ENCODE assay signal across 1 cellular context in the genomic region with DNA sequence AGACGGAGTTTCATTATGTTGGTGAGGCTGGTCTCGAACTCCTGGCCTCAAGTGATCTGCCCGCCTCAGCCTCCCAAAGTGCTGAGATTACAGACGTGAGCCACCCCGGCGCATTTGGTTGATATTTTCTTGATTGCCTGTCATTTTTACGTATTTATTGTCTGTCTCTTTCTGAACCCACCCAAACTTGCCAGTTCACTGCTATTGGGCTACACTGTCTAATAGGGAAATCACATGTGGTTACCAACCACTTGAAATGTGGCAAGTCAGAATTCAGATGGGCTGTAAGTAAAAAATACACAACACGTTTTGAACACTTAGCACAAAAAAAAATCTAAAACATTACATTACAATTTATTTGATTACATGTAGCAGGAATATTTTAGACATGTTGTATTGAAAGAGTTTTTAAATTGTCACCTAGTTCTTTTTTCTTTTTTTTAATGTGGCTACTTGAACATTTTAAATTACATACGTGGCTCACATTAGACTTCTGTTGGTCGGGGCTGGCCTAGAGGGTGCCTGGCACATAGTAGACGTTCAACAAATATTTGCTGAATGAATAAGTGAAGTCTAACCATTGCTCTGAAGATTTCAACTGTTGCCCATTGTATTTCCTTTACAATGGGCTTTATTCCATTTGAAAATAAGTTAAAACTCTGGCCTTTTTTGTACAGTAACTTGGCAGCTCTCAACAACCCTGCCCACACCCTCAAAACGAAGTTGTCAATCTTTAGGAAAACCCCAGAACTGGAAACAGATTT.
A peak's percentile ranks its signal among the peaks of the same experiment; 100 is the strongest.
TF ChIP-seq lines count a peak whose summit lies in the region.

No MANE protein-coding gene starts in this region.

TF ChIP-seq in HepG2, 621 proteins besides CTCF, POLR2A, EP300 and RAD21:
- TF ChIP-seq, protein P1, sequence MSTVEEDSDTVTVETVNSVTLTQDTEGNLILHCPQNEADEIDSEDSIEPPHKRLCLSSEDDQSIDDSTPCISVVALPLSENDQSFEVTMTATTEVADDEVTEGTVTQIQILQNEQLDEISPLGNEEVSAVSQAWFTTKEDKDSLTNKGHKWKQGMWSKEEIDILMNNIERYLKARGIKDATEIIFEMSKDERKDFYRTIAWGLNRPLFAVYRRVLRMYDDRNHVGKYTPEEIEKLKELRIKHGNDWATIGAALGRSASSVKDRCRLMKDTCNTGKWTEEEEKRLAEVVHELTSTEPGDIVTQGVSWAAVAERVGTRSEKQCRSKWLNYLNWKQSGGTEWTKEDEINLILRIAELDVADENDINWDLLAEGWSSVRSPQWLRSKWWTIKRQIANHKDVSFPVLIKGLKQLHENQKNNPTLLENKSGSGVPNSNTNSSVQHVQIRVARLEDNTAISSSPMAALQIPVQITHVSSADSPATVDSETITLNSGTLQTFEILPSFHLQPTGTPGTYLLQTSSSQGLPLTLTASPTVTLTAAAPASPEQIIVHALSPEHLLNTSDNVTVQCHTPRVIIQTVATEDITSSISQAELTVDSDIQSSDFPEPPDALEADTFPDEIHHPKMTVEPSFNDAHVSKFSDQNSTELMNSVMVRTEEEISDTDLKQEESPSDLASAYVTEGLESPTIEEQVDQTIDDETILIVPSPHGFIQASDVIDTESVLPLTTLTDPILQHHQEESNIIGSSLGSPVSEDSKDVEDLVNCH (CRISPR knock-in tag; IDR thresholded peaks at IDR 0.05), result no peak
- TF ChIP-seq KDM3A (CRISPR knock-in tag; IDR thresholded peaks at IDR 0.05; ENCODE audit: low read depth) (no peak), ZNF24 (IDR thresholded peaks at IDR 0.05) (0 out of 2 replicates have a peak, but pooled peaks have one; percentile 57), ZFP36L1 (CRISPR knock-in tag; IDR thresholded peaks at IDR 0.05) (no peak), KAT8 (CRISPR knock-in tag; IDR thresholded peaks at IDR 0.05) (no peak), SAP130 (CRISPR knock-in tag; IDR thresholded peaks at IDR 0.05; ENCODE audit: low read depth) (peak; percentile 16; the same call in 1 of the 2 replicates), FOXP1 (IDR thresholded peaks at IDR 0.05) (no peak), FOXP1 (CRISPR knock-in tag; IDR thresholded peaks at IDR 0.05) (no peak), SOX13 (IDR thresholded peaks at IDR 0.05) (no peak), SOX13 (CRISPR knock-in tag; conservative IDR thresholded peaks at IDR 0.05 in 1 of 2, IDR thresholded peaks at IDR 0.05 in 1 of 2) (peak in 1 of 2 experiments; percentile 76; a peak in 2 of 4 replicates), ZNF205 (CRISPR knock-in tag; IDR thresholded peaks at IDR 0.05) (peak; percentile 86), PHF21A (CRISPR knock-in tag; IDR thresholded peaks at IDR 0.05) (0 out of 2 replicates have a peak, but pooled peaks have one; percentile 11), KAT2B (IDR thresholded peaks at IDR 0.05; ENCODE audit: borderline replicate concordance, low read depth, low read length) (no peak), RCOR2 (CRISPR knock-in tag; IDR thresholded peaks at IDR 0.05) (0 out of 2 replicates have a peak, but pooled peaks have one; percentile 37), HDAC1 (CRISPR knock-in tag; IDR thresholded peaks at IDR 0.05) (0 out of 2 replicates have a peak, but pooled peaks have one; percentile 14), ZNF782 (CRISPR knock-in tag; IDR thresholded peaks at IDR 0.05; ENCODE audit: borderline replicate concordance) (no peak), ELF4 (CRISPR knock-in tag; IDR thresholded peaks at IDR 0.05; ENCODE audit: borderline replicate concordance) (no peak), ZNF136 (CRISPR knock-in tag; IDR thresholded peaks at IDR 0.05; ENCODE audit: low read depth) (no peak), SOX5 (CRISPR knock-in tag; IDR thresholded peaks at IDR 0.05; ENCODE audit: borderline replicate concordance) (peak; percentile 55; the same call in 1 of the 2 replicates), SP1 (IDR thresholded peaks at IDR 0.05) (no peak), SP1 (CRISPR knock-in tag; IDR thresholded peaks at IDR 0.05) (no peak), ZNF3 (CRISPR knock-in tag; IDR thresholded peaks at IDR 0.05) (peak; percentile 97), FOSL2 (CRISPR knock-in tag; IDR thresholded peaks at IDR 0.05) (peak; percentile 56), HDAC2 (CRISPR knock-in tag; IDR thresholded peaks at IDR 0.05) (no peak), POLR2G (IDR thresholded peaks at IDR 0.05; ENCODE audit: low read depth, low read length) (peak; percentile 42; the same call in 1 of the 2 replicates)
- TF ChIP-seq, protein P2, sequence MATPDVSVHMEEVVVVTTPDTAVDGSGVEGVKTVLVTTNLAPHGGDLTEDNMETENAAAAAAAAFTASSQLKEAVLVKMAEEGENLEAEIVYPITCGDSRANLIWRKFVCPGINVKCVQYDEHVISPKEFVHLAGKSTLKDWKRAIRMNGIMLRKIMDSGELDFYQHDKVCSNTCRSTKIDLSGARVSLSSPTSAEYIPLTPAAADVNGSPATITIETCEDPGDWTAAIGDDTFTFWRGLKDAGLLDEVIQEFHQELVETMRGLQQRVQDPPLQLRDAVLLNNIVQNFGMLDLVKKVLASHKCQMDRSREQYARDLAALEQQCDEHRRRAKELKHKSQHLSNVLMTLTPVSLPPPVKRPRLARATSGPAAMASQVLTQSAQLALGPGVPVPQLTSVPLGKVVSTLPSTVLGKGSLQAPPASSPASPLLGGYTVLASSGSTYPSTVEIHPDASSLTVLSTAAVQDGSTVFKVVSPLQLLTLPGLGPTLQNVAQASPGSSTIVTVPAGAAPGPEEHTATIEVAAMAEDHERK (CRISPR knock-in tag; IDR thresholded peaks at IDR 0.05; ENCODE audit: low read depth), result no peak
- TF ChIP-seq, protein P3, sequence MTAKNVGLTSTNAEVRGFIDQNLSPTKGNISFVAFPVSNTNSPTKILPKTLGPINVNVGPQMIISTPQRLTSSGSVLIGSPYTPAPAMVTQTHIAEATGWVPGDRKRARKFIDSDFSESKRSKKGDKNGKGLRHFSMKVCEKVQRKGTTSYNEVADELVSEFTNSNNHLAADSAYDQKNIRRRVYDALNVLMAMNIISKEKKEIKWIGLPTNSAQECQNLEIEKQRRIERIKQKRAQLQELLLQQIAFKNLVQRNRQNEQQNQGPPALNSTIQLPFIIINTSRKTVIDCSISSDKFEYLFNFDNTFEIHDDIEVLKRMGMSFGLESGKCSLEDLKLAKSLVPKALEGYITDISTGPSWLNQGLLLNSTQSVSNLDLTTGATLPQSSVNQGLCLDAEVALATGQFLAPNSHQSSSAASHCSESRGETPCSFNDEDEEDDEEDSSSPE (CRISPR knock-in tag; IDR thresholded peaks at IDR 0.05), result no peak
- TF ChIP-seq, protein P4, sequence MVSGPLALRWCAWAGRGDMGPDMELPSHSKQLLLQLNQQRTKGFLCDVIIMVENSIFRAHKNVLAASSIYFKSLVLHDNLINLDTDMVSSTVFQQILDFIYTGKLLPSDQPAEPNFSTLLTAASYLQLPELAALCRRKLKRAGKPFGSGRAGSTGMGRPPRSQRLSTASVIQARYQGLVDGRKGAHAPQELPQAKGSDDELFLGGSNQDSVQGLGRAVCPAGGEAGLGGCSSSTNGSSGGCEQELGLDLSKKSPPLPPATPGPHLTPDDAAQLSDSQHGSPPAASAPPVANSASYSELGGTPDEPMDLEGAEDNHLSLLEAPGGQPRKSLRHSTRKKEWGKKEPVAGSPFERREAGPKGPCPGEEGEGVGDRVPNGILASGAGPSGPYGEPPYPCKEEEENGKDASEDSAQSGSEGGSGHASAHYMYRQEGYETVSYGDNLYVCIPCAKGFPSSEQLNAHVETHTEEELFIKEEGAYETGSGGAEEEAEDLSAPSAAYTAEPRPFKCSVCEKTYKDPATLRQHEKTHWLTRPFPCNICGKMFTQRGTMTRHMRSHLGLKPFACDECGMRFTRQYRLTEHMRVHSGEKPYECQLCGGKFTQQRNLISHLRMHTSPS (CRISPR knock-in tag; IDR thresholded peaks at IDR 0.05; ENCODE audit: low read depth), result no peak
- TF ChIP-seq, protein P5, sequence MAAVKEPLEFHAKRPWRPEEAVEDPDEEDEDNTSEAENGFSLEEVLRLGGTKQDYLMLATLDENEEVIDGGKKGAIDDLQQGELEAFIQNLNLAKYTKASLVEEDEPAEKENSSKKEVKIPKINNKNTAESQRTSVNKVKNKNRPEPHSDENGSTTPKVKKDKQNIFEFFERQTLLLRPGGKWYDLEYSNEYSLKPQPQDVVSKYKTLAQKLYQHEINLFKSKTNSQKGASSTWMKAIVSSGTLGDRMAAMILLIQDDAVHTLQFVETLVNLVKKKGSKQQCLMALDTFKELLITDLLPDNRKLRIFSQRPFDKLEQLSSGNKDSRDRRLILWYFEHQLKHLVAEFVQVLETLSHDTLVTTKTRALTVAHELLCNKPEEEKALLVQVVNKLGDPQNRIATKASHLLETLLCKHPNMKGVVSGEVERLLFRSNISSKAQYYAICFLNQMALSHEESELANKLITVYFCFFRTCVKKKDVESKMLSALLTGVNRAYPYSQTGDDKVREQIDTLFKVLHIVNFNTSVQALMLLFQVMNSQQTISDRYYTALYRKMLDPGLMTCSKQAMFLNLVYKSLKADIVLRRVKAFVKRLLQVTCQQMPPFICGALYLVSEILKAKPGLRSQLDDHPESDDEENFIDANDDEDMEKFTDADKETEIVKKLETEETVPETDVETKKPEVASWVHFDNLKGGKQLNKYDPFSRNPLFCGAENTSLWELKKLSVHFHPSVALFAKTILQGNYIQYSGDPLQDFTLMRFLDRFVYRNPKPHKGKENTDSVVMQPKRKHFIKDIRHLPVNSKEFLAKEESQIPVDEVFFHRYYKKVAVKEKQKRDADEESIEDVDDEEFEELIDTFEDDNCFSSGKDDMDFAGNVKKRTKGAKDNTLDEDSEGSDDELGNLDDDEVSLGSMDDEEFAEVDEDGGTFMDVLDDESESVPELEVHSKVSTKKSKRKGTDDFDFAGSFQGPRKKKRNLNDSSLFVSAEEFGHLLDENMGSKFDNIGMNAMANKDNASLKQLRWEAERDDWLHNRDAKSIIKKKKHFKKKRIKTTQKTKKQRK (IDR thresholded peaks at IDR 0.05; ENCODE audit: low read length), result no peak
